Comparison of ENCODE assay signal across 9 cellular contexts in genomic region chr5:151095341-151096000, GRCh38. TPM values are rescaled to one million over a fixed set of nuclear protein-coding genes. Genes with fewer than 3 reads are reported as not detected.
A peak's percentile ranks its signal among the peaks of the same experiment; 100 is the strongest.
DNase-seq lines count a peak whose midpoint lies in the region; ATAC-seq and TF ChIP-seq lines count a peak whose summit lies in the region.
"Had no signal": no experiment of that assay in that cellular context is flagged by ENCODE, and none has a peak within 500 bp of the region (broad histone marks: within the 10 kb centered on the region; RNA-seq: fewer than 3 reads in every experiment).

No MANE protein-coding gene starts in this region.

- H3K27ac Mint-ChIP-seq in CD14-positive monocyte (peak overlapping the region; percentile 85 to 100 (median 99)), naive B cell (peak overlapping the region in 5 of 6 donors; percentile 92 to 98 (median 94))

- intact Hi-C loops in CD14-positive monocyte (cut with micrococcal nuclease) = loop anchor here in 1 of 2 donors (2.0 kb wide), 1 partner anchor 15 kb away; the partner anchor contains the start of gene TNIP1

- H3K27me3 Mint-ChIP-seq in CD14-positive monocyte (ENCODE audit: low read depth in 3 of 3) = peaks cover 0 to 4% (median under 1%) of the 10 kb centered on the region in 3 donors
- H3K27me3 Mint-ChIP-seq in naive B cell = no peaks in the 10 kb centered on the region

- DNase-seq in CD14-positive monocyte (ENCODE audit: low spot score) (no peak), LHCN-M2 (ENCODE audit: low read depth) (peak; percentile 85), coronary artery (ENCODE audit: low spot score) (no peak), naive B cell (no peak), NCI-H2227 treated with DMSO at 0.1 percent for 48 hours (lab: John Stamatoyannopoulos, UW) (no peak), OCI-M2 (lab: John Stamatoyannopoulos, UW; ENCODE audit: unreplicated experiment) (no peak)

- peak overlapping the region; percentile 28 to 85 for H3K27ac ChIP-seq in coronary artery
- H3K27ac ChIP-seq: SK-N-MC had no signal

- TF ChIP-seq CTCF in CD14-positive monocyte (IDR thresholded peaks at IDR 0.05) (no peak), coronary artery (IDR thresholded peaks at IDR 0.05) (no peak)

- H3K9me3 Mint-ChIP-seq in CD14-positive monocyte (peaks cover 0 to 2% (median 0%) of the 10 kb centered on the region in 7 donors), naive B cell (no peaks in the 10 kb centered on the region)

- H3K36me3 Mint-ChIP-seq in CD14-positive monocyte (peaks cover 16 to 21% of the 10 kb centered on the region in 2 donors), naive B cell (peaks cover 5 to 8% of the 10 kb centered on the region in 2 donors)

- H3K4me3 Mint-ChIP-seq in CD14-positive monocyte (no peak overlapping the region), naive B cell (peak overlapping the region in 1 of 8 donors; percentile 1)

- H3K4me1 Mint-ChIP-seq in CD14-positive monocyte (peaks cover 95% of the 10 kb centered on the region), naive B cell (peaks cover 63 to 95% (median 84%) of the 10 kb centered on the region in 3 donors)

- H3K4me3 ChIP-seq in coronary artery = no peak overlapping the region
- H3K4me3 ChIP-seq: SK-N-MC had no signal

- ATAC-seq in naive B cell (ENCODE audit: low read depth in 2 of 2) (no peak), HG03378 (IDR thresholded peaks at IDR 0.05; ENCODE audit: unreplicated experiment) (no peak)
- ATAC-seq in activated CD4-positive, CD25-positive, alpha-beta regulatory T cell treated with anti-CD3 and anti-CD28 coated beads, Interleukin-2, amount 50 U/mL, for 24 hours = no peak

RNA-seq across cellular contexts. Expression of gene TNIP1, which starts 14.6 kb away (rescaled TPM):
- polyA plus RNA-seq in CD14-positive monocyte = 10 to 100 TPM; 30.8 to 46.4 TPM
- 151 and 186 TPM in 2 replicates for total RNA-seq in LHCN-M2 (2014; rRNA removed)
- 248 TPM for polyA plus RNA-seq in LHCN-M2 (2012)
- 10 to 100 TPM; 36.2 to 68.2 (median 55.5) TPM for polyA plus RNA-seq in naive B cell (ENCODE audit: low read depth in 6 of 6)
